1 cellular context compared by ENCODE assay signal in the genomic region with DNA sequence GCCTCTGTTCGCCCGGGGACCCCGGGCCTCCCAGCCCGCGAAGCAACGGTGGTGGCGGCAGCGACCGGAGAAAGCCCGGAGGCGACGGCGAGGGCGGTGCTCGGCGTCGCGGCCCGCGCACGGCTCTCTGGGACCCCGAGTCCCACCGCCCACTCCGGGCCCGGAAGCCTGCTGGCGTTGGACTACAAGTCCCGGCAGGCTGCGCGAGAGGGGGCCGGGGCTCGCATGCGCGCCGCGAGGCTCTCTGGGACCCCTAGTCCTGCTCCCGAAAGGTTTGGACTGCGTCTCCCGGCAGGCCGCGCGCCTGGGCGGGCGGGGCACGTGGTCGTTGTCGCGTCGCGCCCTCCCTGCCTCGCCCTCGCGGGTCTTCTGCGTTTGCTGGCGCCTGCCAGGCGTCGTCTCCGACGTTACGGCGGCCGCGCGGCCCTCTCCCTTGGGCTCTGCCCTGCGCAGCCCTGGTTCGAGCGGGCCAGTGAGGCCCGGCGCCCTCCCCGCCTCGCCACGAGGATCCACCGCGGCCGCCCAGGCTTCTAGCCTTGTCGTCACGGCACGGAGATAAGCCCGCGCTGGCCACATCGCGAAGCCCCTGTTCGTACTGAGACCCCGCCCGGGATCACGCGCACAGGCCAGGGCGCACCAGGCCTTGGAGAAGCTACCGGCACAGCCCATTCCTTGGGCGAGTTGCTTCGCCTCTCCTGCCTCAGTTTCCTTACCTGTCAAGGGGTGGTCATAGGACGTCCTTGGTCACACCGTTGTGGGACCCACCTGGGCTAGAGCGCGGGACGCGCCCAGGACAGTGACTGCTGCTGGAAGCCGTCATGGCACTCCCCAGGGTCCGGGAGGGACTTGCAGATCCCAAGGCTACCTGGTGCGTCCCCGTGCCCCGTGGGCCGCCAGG.
A peak's percentile ranks its signal among the peaks of the same experiment; 100 is the strongest.
TF ChIP-seq lines count a peak whose summit lies in the region.

A gene (minus strand): TSS at position 75 of the 898 bp plus-strand sequence. CDS start 549 bp downstream, outside the sequence.

TF ChIP-seq in HepG2, 621 proteins besides CTCF, POLR2A, EP300 and RAD21 (continued from another document and continues in another):
- TF ChIP-seq, protein P1, sequence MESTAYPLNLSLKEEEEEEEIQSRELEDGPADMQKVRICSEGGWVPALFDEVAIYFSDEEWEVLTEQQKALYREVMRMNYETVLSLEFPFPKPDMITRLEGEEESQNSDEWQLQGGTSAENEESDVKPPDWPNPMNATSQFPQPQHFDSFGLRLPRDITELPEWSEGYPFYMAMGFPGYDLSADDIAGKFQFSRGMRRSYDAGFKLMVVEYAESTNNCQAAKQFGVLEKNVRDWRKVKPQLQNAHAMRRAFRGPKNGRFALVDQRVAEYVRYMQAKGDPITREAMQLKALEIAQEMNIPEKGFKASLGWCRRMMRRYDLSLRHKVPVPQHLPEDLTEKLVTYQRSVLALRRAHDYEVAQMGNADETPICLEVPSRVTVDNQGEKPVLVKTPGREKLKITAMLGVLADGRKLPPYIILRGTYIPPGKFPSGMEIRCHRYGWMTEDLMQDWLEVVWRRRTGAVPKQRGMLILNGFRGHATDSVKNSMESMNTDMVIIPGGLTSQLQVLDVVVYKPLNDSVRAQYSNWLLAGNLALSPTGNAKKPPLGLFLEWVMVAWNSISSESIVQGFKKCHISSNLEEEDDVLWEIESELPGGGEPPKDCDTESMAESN (CRISPR knock-in tag; conservative IDR thresholded peaks at IDR 0.05), result peak; percentile 98
- TF ChIP-seq NFIC (IDR thresholded peaks at IDR 0.05; ENCODE audit: low read length) (no peak), ZNF83 (CRISPR knock-in tag; IDR thresholded peaks at IDR 0.05; ENCODE audit: borderline replicate concordance) (peak; percentile 99), ZNF564 (CRISPR knock-in tag; IDR thresholded peaks at IDR 0.05) (peak; percentile 97), ZNF792 (CRISPR knock-in tag; IDR thresholded peaks at IDR 0.05) (peak; percentile 99), ZNF138 (CRISPR knock-in tag; IDR thresholded peaks at IDR 0.05; ENCODE audit: low read depth) (peak; percentile 98), FOXA3 (CRISPR knock-in tag; IDR thresholded peaks at IDR 0.05) (peak; percentile 86), ZNF260 (CRISPR knock-in tag; IDR thresholded peaks at IDR 0.05; ENCODE audit: borderline replicate concordance, low read depth) (peak; percentile 81; the same call in 1 of the 2 replicates), BRD4 (CRISPR knock-in tag; IDR thresholded peaks at IDR 0.05) (peak; percentile 97), RARG (CRISPR knock-in tag; IDR thresholded peaks at IDR 0.05; ENCODE audit: low read depth) (0 out of 2 replicates have a peak, but pooled peaks have one; percentile 84), ZKSCAN1 (IDR thresholded peaks at IDR 0.05; ENCODE audit: low read length) (no peak), CHD2 (IDR thresholded peaks at IDR 0.05; ENCODE audit: low read depth, low read length) (peak; percentile 86), MEF2D (CRISPR knock-in tag; IDR thresholded peaks at IDR 0.05) (no peak), ZNF883 (CRISPR knock-in tag; IDR thresholded peaks at IDR 0.05; ENCODE audit: not compliant biosample characterization) (peak; percentile 100), MZF1 (CRISPR knock-in tag; IDR thresholded peaks at IDR 0.05; ENCODE audit: borderline replicate concordance) (no peak), TBL1XR1 (IDR thresholded peaks at IDR 0.05; ENCODE audit: borderline replicate concordance, low read length, partially characterized antibody) (peak; percentile 75), SMAD1 (CRISPR knock-in tag; IDR thresholded peaks at IDR 0.05; ENCODE audit: borderline replicate concordance, low read depth) (peak; percentile 99), EZH2 (conservative IDR thresholded peaks at IDR 0.05; ENCODE audit: low read depth, low read length) (no peak), ZNF761 (CRISPR knock-in tag; conservative IDR thresholded peaks at IDR 0.05) (peak; percentile 99)
- TF ChIP-seq, protein P2, sequence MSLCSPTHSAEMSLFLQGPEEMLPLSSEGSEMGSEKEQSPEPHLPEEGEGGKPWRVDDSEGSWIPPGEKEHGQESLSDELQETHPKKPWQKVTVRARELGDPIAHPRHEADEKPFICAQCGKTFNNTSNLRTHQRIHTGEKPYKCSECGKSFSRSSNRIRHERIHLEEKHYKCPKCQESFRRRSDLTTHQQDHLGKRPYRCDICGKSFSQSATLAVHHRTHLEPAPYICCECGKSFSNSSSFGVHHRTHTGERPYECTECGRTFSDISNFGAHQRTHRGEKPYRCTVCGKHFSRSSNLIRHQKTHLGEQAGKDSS (CRISPR knock-in tag; IDR thresholded peaks at IDR 0.05; ENCODE audit: borderline replicate concordance, low read depth), result peak; percentile 98
- TF ChIP-seq, protein P3, sequence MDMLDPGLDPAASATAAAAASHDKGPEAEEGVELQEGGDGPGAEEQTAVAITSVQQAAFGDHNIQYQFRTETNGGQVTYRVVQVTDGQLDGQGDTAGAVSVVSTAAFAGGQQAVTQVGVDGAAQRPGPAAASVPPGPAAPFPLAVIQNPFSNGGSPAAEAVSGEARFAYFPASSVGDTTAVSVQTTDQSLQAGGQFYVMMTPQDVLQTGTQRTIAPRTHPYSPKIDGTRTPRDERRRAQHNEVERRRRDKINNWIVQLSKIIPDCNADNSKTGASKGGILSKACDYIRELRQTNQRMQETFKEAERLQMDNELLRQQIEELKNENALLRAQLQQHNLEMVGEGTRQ (IDR thresholded peaks at IDR 0.05; ENCODE audit: low read depth, low read length), result peak; percentile 85
- TF ChIP-seq, protein P3 (CRISPR knock-in tag; IDR thresholded peaks at IDR 0.05; ENCODE audit: borderline replicate concordance), result peak; percentile 89
- TF ChIP-seq, protein P4, sequence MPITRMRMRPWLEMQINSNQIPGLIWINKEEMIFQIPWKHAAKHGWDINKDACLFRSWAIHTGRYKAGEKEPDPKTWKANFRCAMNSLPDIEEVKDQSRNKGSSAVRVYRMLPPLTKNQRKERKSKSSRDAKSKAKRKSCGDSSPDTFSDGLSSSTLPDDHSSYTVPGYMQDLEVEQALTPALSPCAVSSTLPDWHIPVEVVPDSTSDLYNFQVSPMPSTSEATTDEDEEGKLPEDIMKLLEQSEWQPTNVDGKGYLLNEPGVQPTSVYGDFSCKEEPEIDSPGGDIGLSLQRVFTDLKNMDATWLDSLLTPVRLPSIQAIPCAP (CRISPR knock-in tag; IDR thresholded peaks at IDR 0.05; ENCODE audit: low read depth), result peak; percentile 95
- TF ChIP-seq, protein P5, sequence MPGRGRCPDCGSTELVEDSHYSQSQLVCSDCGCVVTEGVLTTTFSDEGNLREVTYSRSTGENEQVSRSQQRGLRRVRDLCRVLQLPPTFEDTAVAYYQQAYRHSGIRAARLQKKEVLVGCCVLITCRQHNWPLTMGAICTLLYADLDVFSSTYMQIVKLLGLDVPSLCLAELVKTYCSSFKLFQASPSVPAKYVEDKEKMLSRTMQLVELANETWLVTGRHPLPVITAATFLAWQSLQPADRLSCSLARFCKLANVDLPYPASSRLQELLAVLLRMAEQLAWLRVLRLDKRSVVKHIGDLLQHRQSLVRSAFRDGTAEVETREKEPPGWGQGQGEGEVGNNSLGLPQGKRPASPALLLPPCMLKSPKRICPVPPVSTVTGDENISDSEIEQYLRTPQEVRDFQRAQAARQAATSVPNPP (CRISPR knock-in tag; IDR thresholded peaks at IDR 0.05), result peak; percentile 96
- TF ChIP-seq, protein P6, sequence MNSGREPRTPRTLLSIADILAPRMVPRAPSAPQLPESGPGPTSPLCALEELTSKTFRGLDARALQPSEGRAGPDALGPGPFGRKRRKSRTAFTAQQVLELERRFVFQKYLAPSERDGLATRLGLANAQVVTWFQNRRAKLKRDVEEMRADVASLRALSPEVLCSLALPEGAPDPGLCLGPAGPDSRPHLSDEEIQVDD (CRISPR knock-in tag; IDR thresholded peaks at IDR 0.05; ENCODE audit: borderline replicate concordance), result peak; percentile 99
- TF ChIP-seq, protein P7, sequence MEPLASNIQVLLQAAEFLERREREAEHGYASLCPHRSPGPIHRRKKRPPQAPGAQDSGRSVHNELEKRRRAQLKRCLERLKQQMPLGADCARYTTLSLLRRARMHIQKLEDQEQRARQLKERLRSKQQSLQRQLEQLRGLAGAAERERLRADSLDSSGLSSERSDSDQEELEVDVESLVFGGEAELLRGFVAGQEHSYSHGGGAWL (CRISPR knock-in tag; IDR thresholded peaks at IDR 0.05), result peak; percentile 98
- TF ChIP-seq, protein P8, sequence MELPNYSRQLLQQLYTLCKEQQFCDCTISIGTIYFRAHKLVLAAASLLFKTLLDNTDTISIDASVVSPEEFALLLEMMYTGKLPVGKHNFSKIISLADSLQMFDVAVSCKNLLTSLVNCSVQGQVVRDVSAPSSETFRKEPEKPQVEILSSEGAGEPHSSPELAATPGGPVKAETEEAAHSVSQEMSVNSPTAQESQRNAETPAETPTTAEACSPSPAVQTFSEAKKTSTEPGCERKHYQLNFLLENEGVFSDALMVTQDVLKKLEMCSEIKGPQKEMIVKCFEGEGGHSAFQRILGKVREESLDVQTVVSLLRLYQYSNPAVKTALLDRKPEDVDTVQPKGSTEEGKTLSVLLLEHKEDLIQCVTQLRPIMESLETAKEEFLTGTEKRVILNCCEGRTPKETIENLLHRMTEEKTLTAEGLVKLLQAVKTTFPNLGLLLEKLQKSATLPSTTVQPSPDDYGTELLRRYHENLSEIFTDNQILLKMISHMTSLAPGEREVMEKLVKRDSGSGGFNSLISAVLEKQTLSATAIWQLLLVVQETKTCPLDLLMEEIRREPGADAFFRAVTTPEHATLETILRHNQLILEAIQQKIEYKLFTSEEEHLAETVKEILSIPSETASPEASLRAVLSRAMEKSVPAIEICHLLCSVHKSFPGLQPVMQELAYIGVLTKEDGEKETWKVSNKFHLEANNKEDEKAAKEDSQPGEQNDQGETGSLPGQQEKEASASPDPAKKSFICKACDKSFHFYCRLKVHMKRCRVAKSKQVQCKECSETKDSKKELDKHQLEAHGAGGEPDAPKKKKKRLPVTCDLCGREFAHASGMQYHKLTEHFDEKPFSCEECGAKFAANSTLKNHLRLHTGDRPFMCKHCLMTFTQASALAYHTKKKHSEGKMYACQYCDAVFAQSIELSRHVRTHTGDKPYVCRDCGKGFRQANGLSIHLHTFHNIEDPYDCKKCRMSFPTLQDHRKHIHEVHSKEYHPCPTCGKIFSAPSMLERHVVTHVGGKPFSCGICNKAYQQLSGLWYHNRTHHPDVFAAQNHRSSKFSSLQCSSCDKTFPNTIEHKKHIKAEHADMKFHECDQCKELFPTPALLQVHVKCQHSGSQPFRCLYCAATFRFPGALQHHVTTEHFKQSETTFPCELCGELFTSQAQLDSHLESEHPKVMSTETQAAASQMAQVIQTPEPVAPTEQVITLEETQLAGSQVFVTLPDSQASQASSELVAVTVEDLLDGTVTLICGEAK (IDR thresholded peaks at IDR 0.05), result no peak
- TF ChIP-seq, protein P8 (CRISPR knock-in tag; IDR thresholded peaks at IDR 0.05), result peak; percentile 96
- TF ChIP-seq, protein P9, sequence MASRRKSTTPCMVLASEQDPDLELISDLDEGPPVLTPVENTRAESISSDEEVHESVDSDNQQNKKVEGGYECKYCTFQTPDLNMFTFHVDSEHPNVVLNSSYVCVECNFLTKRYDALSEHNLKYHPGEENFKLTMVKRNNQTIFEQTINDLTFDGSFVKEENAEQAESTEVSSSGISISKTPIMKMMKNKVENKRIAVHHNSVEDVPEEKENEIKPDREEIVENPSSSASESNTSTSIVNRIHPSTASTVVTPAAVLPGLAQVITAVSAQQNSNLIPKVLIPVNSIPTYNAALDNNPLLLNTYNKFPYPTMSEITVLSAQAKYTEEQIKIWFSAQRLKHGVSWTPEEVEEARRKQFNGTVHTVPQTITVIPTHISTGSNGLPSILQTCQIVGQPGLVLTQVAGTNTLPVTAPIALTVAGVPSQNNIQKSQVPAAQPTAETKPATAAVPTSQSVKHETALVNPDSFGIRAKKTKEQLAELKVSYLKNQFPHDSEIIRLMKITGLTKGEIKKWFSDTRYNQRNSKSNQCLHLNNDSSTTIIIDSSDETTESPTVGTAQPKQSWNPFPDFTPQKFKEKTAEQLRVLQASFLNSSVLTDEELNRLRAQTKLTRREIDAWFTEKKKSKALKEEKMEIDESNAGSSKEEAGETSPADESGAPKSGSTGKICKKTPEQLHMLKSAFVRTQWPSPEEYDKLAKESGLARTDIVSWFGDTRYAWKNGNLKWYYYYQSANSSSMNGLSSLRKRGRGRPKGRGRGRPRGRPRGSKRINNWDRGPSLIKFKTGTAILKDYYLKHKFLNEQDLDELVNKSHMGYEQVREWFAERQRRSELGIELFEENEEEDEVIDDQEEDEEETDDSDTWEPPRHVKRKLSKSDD (CRISPR knock-in tag; IDR thresholded peaks at IDR 0.05; ENCODE audit: low read depth), result peak; percentile 97
